In the genomic region with DNA sequence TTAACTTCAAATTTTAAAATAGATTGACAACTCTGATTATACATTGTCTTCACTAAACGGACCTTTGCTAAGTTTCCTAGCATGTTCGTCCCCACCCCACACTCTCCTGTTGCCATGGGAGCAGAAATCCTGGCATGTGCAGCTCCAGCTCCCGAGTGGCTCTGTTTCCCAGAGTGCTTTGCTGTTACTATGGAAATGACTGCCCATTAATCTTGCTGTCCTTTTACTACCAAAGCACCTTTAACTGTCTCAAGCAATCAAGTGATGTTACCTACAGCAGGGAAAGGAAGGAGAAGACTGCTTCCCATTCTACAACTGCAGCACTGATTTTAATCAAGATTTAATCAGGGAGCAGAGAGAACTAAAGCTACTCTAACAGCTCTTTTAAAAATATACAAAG, we compare ENCODE assay signal across 8 cellular contexts.
DNase-seq lines count a peak whose midpoint lies in the region; ATAC-seq and TF ChIP-seq lines count a peak whose summit lies in the region.

No MANE protein-coding gene starts in this region.

- H3K36me3 ChIP-seq in body of pancreas (replicated peaks in 1 of 2; ENCODE audit: insufficient read depth in 1 of 2, low read depth in 2 of 2) (no peaks in the 10 kb centered on the region), mesodermal cell (ENCODE audit: control insufficient read depth, insufficient read depth, low read length) (no peaks in the 10 kb centered on the region), gastrocnemius medialis (no peaks in the 10 kb centered on the region)

- no peak overlapping the region for H3K4me3 ChIP-seq in body of pancreas
- H3K4me3 ChIP-seq in mesodermal cell (ENCODE audit: extremely low read depth, insufficient read depth, low read length, poor library complexity, severe bottlenecking): no peak overlapping the region
- H3K4me3 ChIP-seq in gastrocnemius medialis: no peak overlapping the region

- peak; percentile 75 for ATAC-seq in body of pancreas
- ATAC-seq in GM21381 (IDR thresholded peaks at IDR 0.05; ENCODE audit: unreplicated experiment): no peak
- ATAC-seq in gastrocnemius medialis: no peak

- in situ Hi-C loops in gastrocnemius medialis (cut with MboI; ENCODE audit: low sequenced_read_pairs in 4 of 4): no loop called here

- H3K27me3 ChIP-seq in body of pancreas: no peaks in the 10 kb centered on the region
- no peaks in the 10 kb centered on the region for H3K27me3 ChIP-seq in gastrocnemius medialis

- TF ChIP-seq POLR2A in body of pancreas (IDR thresholded peaks at IDR 0.05): no peak
- TF ChIP-seq POLR2A in gastrocnemius medialis (IDR thresholded peaks at IDR 0.05): no peak

- intact Hi-C loops in body of pancreas (cut with DNase I): no loop called here
- intact Hi-C loops in gastrocnemius medialis (cut with DNase I; ENCODE audit: low total_unique reads): no loop called here

- TF ChIP-seq CTCF in body of pancreas (IDR thresholded peaks at IDR 0.05) (no peak), gastrocnemius medialis (IDR thresholded peaks at IDR 0.05 in 4 of 5, conservative IDR thresholded peaks at IDR 0.05 in 1 of 5) (no peak)

- H3K9me3 ChIP-seq in body of pancreas: no peaks in the 10 kb centered on the region
- H3K9me3 ChIP-seq in mesodermal cell (ENCODE audit: control insufficient read depth, low read length): no peaks in the 10 kb centered on the region
- no peaks in the 10 kb centered on the region for H3K9me3 ChIP-seq in gastrocnemius medialis

- DNase-seq in DMS79 treated with DMSO at 0.1 percent for 48 hours (lab: John Stamatoyannopoulos, UW): peak; percentile 51
- DNase-seq in NCI-H1930 (lab: John Stamatoyannopoulos, UW): peak; percentile 7 to 10
- DNase-seq in body of pancreas: peak; percentile 32 to 65 (median 56)
- no peak for DNase-seq in NCI-H446 treated with DMSO at 0.1 percent for 48 hours (lab: John Stamatoyannopoulos, UW)
- no peak for DNase-seq in effector CD4-positive, alpha-beta T cell
- no peak for DNase-seq in gastrocnemius medialis

- WGBS in body of pancreas, 2 donors: 0 to 2% methylated on average over 3 of the region's 3 CpGs
- WGBS in mesodermal cell (ENCODE audit: insufficient coverage in 2 of 2), 2 experiments: 38% methylated on average over 2 of the region's 3 CpGs; no CpG with 5 or more reads in 1 of the 2 experiments

- no peaks in the 10 kb centered on the region for H3K4me1 ChIP-seq in body of pancreas
- no peaks in the 10 kb centered on the region for H3K4me1 ChIP-seq in mesodermal cell (ENCODE audit: control insufficient read depth, insufficient read depth, low read length, poor library complexity, severe bottlenecking)
- no peaks in the 10 kb centered on the region for H3K4me1 ChIP-seq in gastrocnemius medialis

- H3K27ac ChIP-seq in body of pancreas (no peak overlapping the region), mesodermal cell (ENCODE audit: low read depth, low read length, severe bottlenecking) (peak overlapping the region; percentile 13), gastrocnemius medialis (no peak overlapping the region)

Comparison
In these comparisons a context has a peak if more than half of its experiments do, and no peak if none do; other contexts are left out.
1. DNase-seq: peak in DMS79 treated with DMSO at 0.1 percent for 48 hours (single experiment), NCI-H1930 (2 of 2) and body of pancreas (4 of 4); none in NCI-H446 treated with DMSO at 0.1 percent for 48 hours (single experiment), effector CD4-positive, alpha-beta T cell (single experiment) and gastrocnemius medialis (0 of 2).